11 cellular contexts compared by ENCODE assay signal in genomic region chr13:72864142-72865035, GRCh38.
DNase-seq lines count a peak whose midpoint lies in the region; ATAC-seq and TF ChIP-seq lines count a peak whose summit lies in the region.
"Had no signal": no experiment of that assay in that cellular context is flagged by ENCODE, and none has a peak within 500 bp of the region (broad histone marks: within the 10 kb centered on the region; RNA-seq: fewer than 3 reads in every experiment).

No MANE protein-coding gene starts in this region.

- H3K27ac Mint-ChIP-seq in Calu3 (ENCODE audit: unreplicated experiment): no peak overlapping the region

- DNase-seq in activated naive CD4-positive, alpha-beta T cell treated with Interleukin-2 at 50 U/mL for 16 hours: peak; percentile 31
- no peak for DNase-seq in activated naive CD4-positive, alpha-beta T cell treated with anti-CD3 and anti-CD28 coated beads, Interleukin-2, amount 50 U/mL, for 16 hours
- peak; percentile 43 for DNase-seq in osteoblast (ENCODE audit: insufficient read length, low spot score, missing footprints)
- DNase-seq in Calu3: no peak
- DNase-seq in HK-2 (ENCODE audit: unreplicated experiment): no peak
- no peak for DNase-seq in RWPE1 (ENCODE audit: low spot score)
- DNase-seq: CD4-positive, alpha-beta memory T cell had no signal

- peak overlapping the region; percentile 68 for H3K4me2 ChIP-seq in osteoblast (ENCODE audit: insufficient read depth, low read length)
- H3K4me2 ChIP-seq: KMS-11 had no signal

- no peaks in the 10 kb centered on the region for H3K27me3 Mint-ChIP-seq in Calu3 (ENCODE audit: unreplicated experiment)
- H3K27me3 Mint-ChIP-seq: CD4-positive, alpha-beta memory T cell had no signal

- TF ChIP-seq CTCF in osteoblast (IDR thresholded peaks at IDR 0.05; ENCODE audit: extremely low read depth, low read depth, low read length) (no peak), Calu3 (IDR thresholded peaks at IDR 0.05; ENCODE audit: unreplicated experiment) (no peak), RWPE1 (conservative IDR thresholded peaks at IDR 0.05; ENCODE audit: low read depth) (no peak)

- POLR2A ChIA-PET in RWPE1 (lab: Yijun Ruan, JAX; ENCODE audit: low non-redundant PET): no interaction called here

- peak overlapping the region; percentile 64 for H3K27ac ChIP-seq in osteoblast (ENCODE audit: low read depth, low read length)
- no peak overlapping the region for H3K27ac ChIP-seq in RWPE1
- H3K27ac ChIP-seq: KMS-11, neutrophil had no signal

- peak; percentile 89 for ATAC-seq in GM21786 (IDR thresholded peaks at IDR 0.05; ENCODE audit: unreplicated experiment)
- ATAC-seq in HG03575 (IDR thresholded peaks at IDR 0.05; ENCODE audit: extremely low read depth, insufficient number of reproducible peaks, low FRiP score, unreplicated experiment): peak; percentile 85

- no TSS peak for BruUV-seq in Calu3 (replicated peaks; lab: Mats Ljungman, UMichigan)

- peaks cover 17% of the 10 kb centered on the region for H3K4me1 ChIP-seq in osteoblast (ENCODE audit: insufficient read depth, low read length)

- H3K79me2 ChIP-seq in osteoblast (ENCODE audit: insufficient read depth, low read length): no peaks in the 10 kb centered on the region

- intact Hi-C loops in Calu3 (cut with micrococcal nuclease; ENCODE audit: unreplicated experiment): no loop called here

- no peaks in the 10 kb centered on the region for H3K4me1 Mint-ChIP-seq in Calu3 (ENCODE audit: low read depth, unreplicated experiment)

- H3K4me3 Mint-ChIP-seq in Calu3 (ENCODE audit: low read depth, unreplicated experiment): no peak overlapping the region
- H3K4me3 Mint-ChIP-seq: CD4-positive, alpha-beta memory T cell had no signal

- peaks cover 5% of the 10 kb centered on the region for H3K36me3 ChIP-seq in osteoblast (ENCODE audit: insufficient read depth, low read length)
- H3K36me3 ChIP-seq: neutrophil had no signal

- no peaks in the 10 kb centered on the region for H3K9me3 Mint-ChIP-seq in Calu3 (ENCODE audit: low read depth, unreplicated experiment)

- H4K20me1 ChIP-seq in osteoblast (ENCODE audit: insufficient read depth, low read length): no peaks in the 10 kb centered on the region

- no peaks in the 10 kb centered on the region for H3K9me3 ChIP-seq in osteoblast (ENCODE audit: low read depth, low read length)
- H3K9me3 ChIP-seq: neutrophil had no signal

- CTCF ChIA-PET in Calu3 (lab: Charles Lee) (no interaction called here), RWPE1 (lab: Yijun Ruan, JAX) (interaction anchor here (0.7 kb wide), 1 partner anchor 16 kb away, joined by 7 read pairs; no protein-coding TSS in a partner anchor)

- H2AFZ ChIP-seq in osteoblast (ENCODE audit: low read length): no peak overlapping the region

- no peaks in the 10 kb centered on the region for H3K36me3 Mint-ChIP-seq in Calu3 (ENCODE audit: insufficient read depth, unreplicated experiment)

- H3K4me3 ChIP-seq in osteoblast (ENCODE audit: insufficient read depth, low read length): peak overlapping the region; percentile 10

- H3K27me3 ChIP-seq in osteoblast (ENCODE audit: insufficient read depth, low read length): no peaks in the 10 kb centered on the region
- H3K27me3 ChIP-seq: neutrophil had no signal

Comparison
In these comparisons a context has a peak if more than half of its experiments do, and no peak if none do; other contexts are left out.
1. DNase-seq: peak in activated naive CD4-positive, alpha-beta T cell treated with Interleukin-2 at 50 U/mL for 16 hours (single experiment) and osteoblast (single experiment); none in activated naive CD4-positive, alpha-beta T cell treated with anti-CD3 and anti-CD28 coated beads, Interleukin-2, amount 50 U/mL, for 16 hours (single experiment), Calu3 (single experiment), HK-2 (single experiment) and RWPE1 (single experiment).